17 cellular contexts compared by ENCODE assay signal in genomic region chr22:24144056-24144455, GRCh38. TPM values are rescaled to one million over a fixed set of nuclear protein-coding genes. Genes with fewer than 3 reads are reported as not detected.
A peak's percentile ranks its signal among the peaks of the same experiment; 100 is the strongest.
DNase-seq lines count a peak whose midpoint lies in the region; ATAC-seq and TF ChIP-seq lines count a peak whose summit lies in the region.
"Had no signal": no experiment of that assay in that cellular context is flagged by ENCODE, and none has a peak within 500 bp of the region (broad histone marks: within the 10 kb centered on the region; RNA-seq: fewer than 3 reads in every experiment).

No MANE protein-coding gene starts in this region.

- no peak for ATAC-seq in CD4-positive, alpha-beta T cell (ENCODE audit: poor library complexity)
- ATAC-seq in effector memory CD8-positive, alpha-beta T cell (replicated peaks): no peak
- no peak for ATAC-seq in stimulated activated memory B cell treated with anti-CD40 and anti-IgM and Interleukin-4, amounts not matched to agents 10 μg/mL and 1 μg/mL and 100 μg/mL, for 72 hours
- ATAC-seq: stimulated activated naive CD8-positive, alpha-beta T cell treated with anti-CD3 and anti-CD28 coated beads, Interleukin-15, Interleukin-2, amounts not matched to agents 100 U/mL and 50 U/mL, for 24 hours had no signal

- no peaks in the 10 kb centered on the region for H3K9me3 ChIP-seq in CD4-positive, alpha-beta T cell (ENCODE audit: control insufficient read depth, low read length)
- H3K9me3 ChIP-seq: MG63, ovary had no signal

- DNase-seq in CD4-positive, alpha-beta T cell: no peak
- DNase-seq in effector memory CD8-positive, alpha-beta T cell: no peak
- no peak for DNase-seq in stimulated activated CD8-positive, alpha-beta memory T cell treated with anti-CD3 and anti-CD28 coated beads, Interleukin-4, amount 100 ng/mL, for 48 hours
- DNase-seq in NCI-H526 treated with DMSO at 0.1 percent for 48 hours (lab: John Stamatoyannopoulos, UW) (no peak), superior temporal gyrus (ENCODE audit: extremely low spot score) (no peak)
- DNase-seq: activated CD4-positive, CD25-positive, alpha-beta regulatory T cell; activated effector memory CD4-positive, alpha-beta T cell treated with anti-CD3 and anti-CD28 coated beads, Interleukin-2, amount 50 U/mL, for 16 hours; AML-193; brain microvascular endothelial cell; left cardiac atrium; MG63; NCI-H187; ovary; stimulated activated naive CD8-positive, alpha-beta T cell treated with anti-CD3 and anti-CD28 coated beads, Interleukin-15, Interleukin-2, amounts not matched to agents 100 U/mL and 50 U/mL, for 24 hours had no signal

- H3K4me1 Mint-ChIP-seq in CD4-positive, alpha-beta T cell (ENCODE audit: low read depth): peaks cover 91% of the 10 kb centered on the region
- peaks cover 28 to 49% (median 32%) of the 10 kb centered on the region in 3 donors for H3K4me1 Mint-ChIP-seq in IgD-negative memory B cell
- H3K4me1 Mint-ChIP-seq in effector memory CD8-positive, alpha-beta T cell (ENCODE audit: low read depth in 2 of 2): peaks cover 45 to 57% of the 10 kb centered on the region in 2 donors
- H3K4me1 Mint-ChIP-seq in stimulated activated memory B cell treated with anti-CD40 and anti-IgM and Interleukin-4, amounts not matched to agents 10 μg/mL and 1 μg/mL and 100 μg/mL, for 72 hours: peaks cover 76% of the 10 kb centered on the region

- H3K27ac Mint-ChIP-seq in CD4-positive, alpha-beta T cell: peak overlapping the region; percentile 88
- H3K27ac Mint-ChIP-seq in IgD-negative memory B cell: peak overlapping the region in 2 of 3 donors; percentile 31
- H3K27ac Mint-ChIP-seq in effector memory CD8-positive, alpha-beta T cell: peak overlapping the region; percentile 67 to 90
- peak overlapping the region; percentile 19 for H3K27ac Mint-ChIP-seq in stimulated activated memory B cell treated with anti-CD40 and anti-IgM and Interleukin-4, amounts not matched to agents 10 μg/mL and 1 μg/mL and 100 μg/mL, for 72 hours

- H3K36me3 Mint-ChIP-seq in CD4-positive, alpha-beta T cell (ENCODE audit: low read depth): peaks cover 10% of the 10 kb centered on the region
- peaks cover 1% of the 10 kb centered on the region for H3K36me3 Mint-ChIP-seq in IgD-negative memory B cell
- H3K36me3 Mint-ChIP-seq in effector memory CD8-positive, alpha-beta T cell (ENCODE audit: insufficient read depth): peaks cover 14% of the 10 kb centered on the region
- peaks cover 16% of the 10 kb centered on the region for H3K36me3 Mint-ChIP-seq in stimulated activated memory B cell treated with anti-CD40 and anti-IgM and Interleukin-4, amounts not matched to agents 10 μg/mL and 1 μg/mL and 100 μg/mL, for 72 hours

- intact Hi-C loops in CD4-positive, alpha-beta T cell (cut with DNase I, micrococcal nuclease): no loop called here

- no peaks in the 10 kb centered on the region for H3K27me3 ChIP-seq in CD4-positive, alpha-beta T cell (ENCODE audit: control insufficient read depth, insufficient read depth, low read length)
- H3K27me3 ChIP-seq: brain microvascular endothelial cell, MG63, ovary had no signal

- no peaks in the 10 kb centered on the region for H3K27me3 Mint-ChIP-seq in CD4-positive, alpha-beta T cell
- H3K27me3 Mint-ChIP-seq in IgD-negative memory B cell: no peaks in the 10 kb centered on the region
- no peaks in the 10 kb centered on the region for H3K27me3 Mint-ChIP-seq in effector memory CD8-positive, alpha-beta T cell
- H3K27me3 Mint-ChIP-seq in stimulated activated memory B cell treated with anti-CD40 and anti-IgM and Interleukin-4, amounts not matched to agents 10 μg/mL and 1 μg/mL and 100 μg/mL, for 72 hours: no peaks in the 10 kb centered on the region

- POLR2A ChIA-PET in CD4-positive, alpha-beta T cell (lab: Charles Lee): interaction anchor here (2.1 kb wide), 1 partner anchor 13 kb away, joined by 12 read pairs; no protein-coding TSS in a partner anchor

- TF ChIP-seq CTCF in CD4-positive, alpha-beta T cell (IDR thresholded peaks at IDR 0.05): no peak

- H3K9me3 Mint-ChIP-seq in CD4-positive, alpha-beta T cell: no peaks in the 10 kb centered on the region
- H3K9me3 Mint-ChIP-seq in IgD-negative memory B cell: no peaks in the 10 kb centered on the region
- H3K9me3 Mint-ChIP-seq in effector memory CD8-positive, alpha-beta T cell: no peaks in the 10 kb centered on the region
- H3K9me3 Mint-ChIP-seq in stimulated activated memory B cell treated with anti-CD40 and anti-IgM and Interleukin-4, amounts not matched to agents 10 μg/mL and 1 μg/mL and 100 μg/mL, for 72 hours: no peaks in the 10 kb centered on the region
- H3K9me3 Mint-ChIP-seq: T-helper 1 cell treated with Interleukin-12 subunit alpha and Interleukin-12 subunit beta and Interleukin-4 antibody, amounts not matched to agents 30 μg/mL and 1 μg/mL, for 36 hours had no signal

- CTCF ChIA-PET in CD4-positive, alpha-beta T cell (lab: Charles Lee): interaction anchor here (2.0 kb wide), 1 partner anchor 14 kb away, joined by 9 read pairs; no protein-coding TSS in a partner anchor

- H3K4me3 Mint-ChIP-seq in CD4-positive, alpha-beta T cell: no peak overlapping the region
- H3K4me3 Mint-ChIP-seq in IgD-negative memory B cell: peak overlapping the region in 2 of 4 donors; percentile 43 to 50
- H3K4me3 Mint-ChIP-seq in effector memory CD8-positive, alpha-beta T cell: no peak overlapping the region
- H3K4me3 Mint-ChIP-seq in stimulated activated memory B cell treated with anti-CD40 and anti-IgM and Interleukin-4, amounts not matched to agents 10 μg/mL and 1 μg/mL and 100 μg/mL, for 72 hours: no peak overlapping the region
- H3K4me3 Mint-ChIP-seq: T-helper 1 cell treated with Interleukin-12 subunit alpha and Interleukin-12 subunit beta and Interleukin-4 antibody, amounts not matched to agents 30 μg/mL and 1 μg/mL, for 36 hours had no signal

- no peak overlapping the region for H3K27ac ChIP-seq in CD4-positive, alpha-beta T cell (ENCODE audit: low read depth, low read length)
- H3K27ac ChIP-seq: brain microvascular endothelial cell had no signal

RNA-seq across cellular contexts. Expression of gene SUSD2, which starts 37.2 kb away (rescaled TPM):
- 1 to 10 TPM in 1 of 2 experiments, under 1 TPM in 1; 0.80 to 1.5 TPM for total RNA-seq in CD4-positive, alpha-beta T cell
- polyA plus RNA-seq in IgD-negative memory B cell: not detected

Comparison
In these comparisons a context has a peak if more than half of its experiments do, and no peak if none do; other contexts are left out.
1. H3K27ac Mint-ChIP-seq: peak in every context shown above with its lines; median percentile 88 in CD4-positive, alpha-beta T cell; 78 in effector memory CD8-positive, alpha-beta T cell; 31 in IgD-negative memory B cell; 19 in stimulated activated memory B cell treated with anti-CD40 and anti-IgM and Interleukin-4, amounts not matched to agents 10 μg/mL and 1 μg/mL and 100 μg/mL, for 72 hours.